ENCODE assay signal across 2 cellular contexts in the genomic region with DNA sequence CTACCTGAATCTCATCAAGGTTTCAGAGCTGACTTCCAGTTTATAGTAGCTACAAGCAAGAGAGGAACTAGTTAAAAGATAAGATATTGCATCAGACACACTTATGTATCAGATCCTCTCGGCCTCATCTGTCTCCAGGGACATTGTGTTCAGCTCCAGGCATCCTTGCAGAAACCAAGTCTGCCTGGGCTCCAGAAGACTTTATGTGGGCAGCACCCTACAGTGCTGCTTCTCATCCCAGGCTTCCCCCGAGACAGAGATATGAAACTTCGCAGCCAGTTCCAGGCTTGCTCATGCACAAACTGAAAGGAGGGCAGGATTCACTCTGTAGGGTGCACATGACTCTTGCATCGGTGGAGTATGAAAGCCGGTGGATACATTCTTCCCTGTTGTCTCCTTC.
TF ChIP-seq lines count a peak whose summit lies in the region.

No MANE protein-coding gene starts in this region.

TF ChIP-seq in IMR-90, 13 proteins besides CTCF, POLR2A, EP300 and RAD21:
- TF ChIP-seq NFE2L2 (IDR thresholded peaks at IDR 0.05; ENCODE audit: low read depth, low read length): no peak
- TF ChIP-seq MXI1 (IDR thresholded peaks at IDR 0.05; ENCODE audit: borderline replicate concordance, low read depth, low read length): no peak
- TF ChIP-seq CEBPB (IDR thresholded peaks at IDR 0.05; ENCODE audit: low read depth, low read length): peak; percentile 12; the same call in 1 of the 2 replicates
- TF ChIP-seq CHD1 (IDR thresholded peaks at IDR 0.05; ENCODE audit: low read depth, low read length): no peak

TF ChIP-seq in H1, 55 proteins besides CTCF, POLR2A, EP300 and RAD21:
- no peak for TF ChIP-seq SAP30 (IDR thresholded peaks at IDR 0.05; ENCODE audit: insufficient read depth, insufficient replicate concordance, low read length)
- no peak for TF ChIP-seq PHF8 (conservative IDR thresholded peaks at IDR 0.05; ENCODE audit: low read depth, low read length)
- no peak for TF ChIP-seq TAF1 (IDR thresholded peaks at IDR 0.05; ENCODE audit: low read depth, low read length)
